In genomic region chr12:3277261-3277943, GRCh38 we compare ENCODE assay signal across 28 cellular contexts.
"Had no signal": no experiment of that assay in that cellular context is flagged by ENCODE, and none has a peak within 500 bp of the region (broad histone marks: within the 10 kb centered on the region; RNA-seq: fewer than 3 reads in every experiment).

No MANE protein-coding gene starts in this region.

- H3K27ac Mint-ChIP-seq: activated CD4-positive, alpha-beta memory T cell treated with anti-CD3 and anti-CD28 coated beads for 36 hours; activated CD4-positive, alpha-beta T cell treated with anti-CD3 and anti-CD28 coated beads, Interleukin-2, amount 10 ng/mL, durations not matched to agents 7 days and 5 days; activated naive CD4-positive, alpha-beta T cell treated with anti-CD3 and anti-CD28 coated beads, Interleukin-2, amount 10 ng/mL, durations not matched to agents 7 days and 5 days; activated naive CD8-positive, alpha-beta T cell treated with anti-CD3 and anti-CD28 coated beads for 36 hours; activated T-helper 2 cell treated with anti-CD3 and anti-CD28 coated beads, Interferon-gamma antibody, Interleukin-2, Interleukin-4, amounts not matched to agents 10 μg/mL and 5 μg/mL and 100 μg/mL, durations not matched to agents 14 hours and 24 hours and 36 hours; T-cell had no signal

- DNase-seq: activated CD4-positive, alpha-beta memory T cell treated with anti-CD3 and anti-CD28 coated beads for 36 hours; activated CD4-positive, alpha-beta T cell treated with anti-CD3 and anti-CD28 coated beads, Interleukin-2, amount 10 ng/mL, durations not matched to agents 7 days and 5 days; activated CD4-positive, CD25-positive, alpha-beta regulatory T cell; activated gamma-delta T cell treated with Interleukin-2 at 50 U/mL for 16 hours; activated naive CD4-positive, alpha-beta T cell treated with anti-CD3 and anti-CD28 coated beads, Interleukin-2, amount 10 ng/mL, durations not matched to agents 7 days and 5 days; activated naive CD8-positive, alpha-beta T cell treated with anti-CD3 and anti-CD28 coated beads for 36 hours; activated T-cell treated with anti-CD3 and anti-CD28 coated beads for 4 hours; activated T-cell treated with anti-CD3 and anti-CD28 coated beads, Interleukin-2, amount 50 U/mL, for 48 hours; brain microvascular endothelial cell; cerebellar nuclear complex; Kasumi-1; KBM-7; NCI-H1048; NCI-H1417 treated with DMSO at 0.1 percent for 48 hours; NCI-H1694; NCI-H2029; NCI-H2107; NCI-H510A treated with DMSO at 0.1 percent for 48 hours; NCI-H69; PC-3; SHP77 treated with DMSO at 0.1 percent for 48 hours; T-cell; T-helper 2 cell; T1000 had no signal

- H3K9me3 Mint-ChIP-seq: activated CD4-positive, alpha-beta memory T cell treated with anti-CD3 and anti-CD28 coated beads for 36 hours; activated CD4-positive, alpha-beta T cell treated with anti-CD3 and anti-CD28 coated beads, Interleukin-2, amount 10 ng/mL, durations not matched to agents 7 days and 5 days; activated naive CD4-positive, alpha-beta T cell treated with anti-CD3 and anti-CD28 coated beads, Interleukin-2, amount 10 ng/mL, durations not matched to agents 7 days and 5 days; activated naive CD8-positive, alpha-beta T cell treated with anti-CD3 and anti-CD28 coated beads for 36 hours; activated T-helper 2 cell treated with anti-CD3 and anti-CD28 coated beads, Interferon-gamma antibody, Interleukin-2, Interleukin-4, amounts not matched to agents 10 μg/mL and 5 μg/mL and 100 μg/mL, durations not matched to agents 14 hours and 24 hours and 36 hours; T-cell had no signal

- H3K27me3 Mint-ChIP-seq: activated CD4-positive, alpha-beta T cell treated with anti-CD3 and anti-CD28 coated beads, Interleukin-2, amount 10 ng/mL, durations not matched to agents 7 days and 5 days had no signal

- H3K36me3 Mint-ChIP-seq: activated CD4-positive, alpha-beta memory T cell treated with anti-CD3 and anti-CD28 coated beads for 36 hours; activated naive CD4-positive, alpha-beta T cell treated with anti-CD3 and anti-CD28 coated beads, Interleukin-2, amount 10 ng/mL, durations not matched to agents 7 days and 5 days; activated naive CD8-positive, alpha-beta T cell treated with anti-CD3 and anti-CD28 coated beads for 36 hours; T-cell had no signal

- H3K4me3 Mint-ChIP-seq: activated CD4-positive, alpha-beta memory T cell treated with anti-CD3 and anti-CD28 coated beads for 36 hours; activated CD4-positive, alpha-beta T cell treated with anti-CD3 and anti-CD28 coated beads, Interleukin-2, amount 10 ng/mL, durations not matched to agents 7 days and 5 days; activated naive CD4-positive, alpha-beta T cell treated with anti-CD3 and anti-CD28 coated beads, Interleukin-2, amount 10 ng/mL, durations not matched to agents 7 days and 5 days; activated naive CD8-positive, alpha-beta T cell treated with anti-CD3 and anti-CD28 coated beads for 36 hours; T-cell had no signal

- H3K36me3 ChIP-seq: cardiac muscle cell had no signal

- FAIRE-seq: RCC 7860, TTC549 had no signal

- H3K4me3 ChIP-seq: cardiac muscle cell had no signal

- H3K27ac ChIP-seq: brain microvascular endothelial cell, cardiac muscle cell had no signal

- H3K4me1 Mint-ChIP-seq: activated CD4-positive, alpha-beta T cell treated with anti-CD3 and anti-CD28 coated beads, Interleukin-2, amount 10 ng/mL, durations not matched to agents 7 days and 5 days had no signal

- H3K27me3 ChIP-seq: brain microvascular endothelial cell, cardiac muscle cell had no signal

- ATAC-seq: PC-3, T-cell had no signal
